ENCODE assay signal across 8 cellular contexts in genomic region chr9:1009101-1009707, GRCh38. TPM values are rescaled to one million over a fixed set of nuclear protein-coding genes. Genes with fewer than 3 reads are reported as not detected.
A peak's percentile ranks its signal among the peaks of the same experiment; 100 is the strongest.
DNase-seq lines count a peak whose midpoint lies in the region; ATAC-seq, FAIRE-seq and TF ChIP-seq lines count a peak whose summit lies in the region.

No MANE protein-coding gene starts in this region.

- no peak for FAIRE-seq in A549 (lab: Jason Lieb, UNC)

- H3K27me3 ChIP-seq in brain microvascular endothelial cell (replicated peaks) = no peaks in the 10 kb centered on the region

- H3K4me1 ChIP-seq in A549 = 0 out of 3 replicates have a peak, but pooled peaks cover 3% of the 10 kb centered on the region

- CTCF ChIA-PET in A549 (lab: Yijun Ruan, JAX) = interaction anchor here (0.5 to 3.8 kb wide), 52 partner anchors 9 to 1090 kb away, joined by 3 to 64 read pairs (median 4); partner anchors contain the start of genes DMRT3 and DOCK8

- peak overlapping the region; percentile 42; the same call in 2 of the 3 replicates for H3K4me2 ChIP-seq in A549

- no peaks in the 10 kb centered on the region for H3K9me3 ChIP-seq in A549

- peak; percentile 81 for TF ChIP-seq CTCF in A549 (IDR thresholded peaks at IDR 0.05)
- TF ChIP-seq CTCF in brain microvascular endothelial cell (IDR thresholded peaks at IDR 0.05; ENCODE audit: low read depth, low read length, missing control alignments) = peak; percentile 91

- TF ChIP-seq RAD21 in A549 (conservative IDR thresholded peaks at IDR 0.05 in 1 of 2, IDR thresholded peaks at IDR 0.05 in 1 of 2) = peak; percentile 89 to 93

- ATAC-seq in A549 (peak; percentile 93 to 99), GM18502 (IDR thresholded peaks at IDR 0.05; ENCODE audit: poor library complexity, unreplicated experiment) (peak; percentile 91), HG02884 (IDR thresholded peaks at IDR 0.05; ENCODE audit: unreplicated experiment) (peak; percentile 96)

- in situ Hi-C loops in brain microvascular endothelial cell (cut with HindIII; ENCODE audit: low pct_ligation_motif_present, low sequenced_read_pairs) = no loop called here

- TF ChIP-seq POLR2A in A549 (IDR thresholded peaks at IDR 0.05; ENCODE audit: low read length) = no peak

- no peak for TF ChIP-seq EP300 in A549 (IDR thresholded peaks at IDR 0.05)

- 3% methylated on average over 14 of the region's 14 CpGs for WGBS in A549 (ENCODE audit: missing lambda C conversion rate)

- H3K27ac ChIP-seq in A549 (0 out of 6 replicates have a peak overlapping the region, but pooled peaks of 1 of the 2 experiments have one; percentile 30), brain microvascular endothelial cell (no peak overlapping the region)

- POLR2A ChIA-PET in A549 (lab: Yijun Ruan, JAX) = no interaction called here

- no peaks in the 10 kb centered on the region for H3K36me3 ChIP-seq in brain microvascular endothelial cell (replicated peaks)

- H3K4me3 ChIP-seq in A549 (no peak overlapping the region), brain microvascular endothelial cell (ENCODE audit: low read depth, low read length) (no peak overlapping the region)

- DNase-seq in A549 (ENCODE audit: low read depth in 1 of 2, low spot score in 1 of 2) (peak; percentile 59 to 76), NCI-H187 (lab: John Stamatoyannopoulos, UW) (peak; percentile 33 to 62), UCSD-AML1 (lab: John Stamatoyannopoulos, UW; ENCODE audit: unreplicated experiment) (peak; percentile 74), brain microvascular endothelial cell (peak; percentile 65), islet precursor cell (peak; percentile 85)
- DNase-seq in stimulated activated CD4-positive, alpha-beta T cell treated with anti-CD3 and anti-CD28 coated beads, Interleukin-1b, Interleukin-23, amount 100 ng/mL, for 24 hours (ENCODE audit: low read depth in 4 of 4, low spot score in 1 of 4) = peak; percentile 44 to 63 (median 59)

TF ChIP-seq in A549, 52 proteins besides CTCF, POLR2A, EP300 and RAD21:
- TF ChIP-seq TFCP2L1 (CRISPR knock-in tag; IDR thresholded peaks at IDR 0.05) (no peak), SMC3 (IDR thresholded peaks at IDR 0.05) (peak; percentile 69), ESRRA (IDR thresholded peaks at IDR 0.05; ENCODE audit: borderline replicate concordance, low read length) (no peak)

RNA-seq across cellular contexts. Expression of gene DMRT3, which starts 32.7 kb away (rescaled TPM):
- polyA plus RNA-seq in A549 (2011; rRNA removed) (not detected in 2 replicates), A549 (2017; fragmentation: RNase III; extraction: RNeasy Plus Mini Kit Qiagen cat#74134 plus additional on column Dnase treatment) (not detected in 3 replicates)
- not detected in 2 replicates for polyA plus RNA-seq in A549 (2012; cell fraction: cytosol; rRNA removed)
- not detected in 2 replicates for polyA plus RNA-seq in A549 (2012; cell fraction: nucleus; rRNA removed)
- not detected in 2 replicates for polyA minus RNA-seq in A549 (2011; rRNA and poly(A)+ RNA removed)

RNA-seq across cellular contexts. Expression of gene DMRT2, which starts 41.0 kb away (rescaled TPM):
- not detected in 2 replicates for polyA plus RNA-seq in A549 (2011; rRNA removed)
- polyA plus RNA-seq in A549 (2012; cell fraction: cytosol; rRNA removed) = 0.05 TPM in 2 replicates
- 0.01 and 0.06 TPM in 2 replicates for polyA plus RNA-seq in A549 (2012; cell fraction: nucleus; rRNA removed)
- polyA plus RNA-seq in A549 (2017; fragmentation: RNase III; extraction: RNeasy Plus Mini Kit Qiagen cat#74134 plus additional on column Dnase treatment) = 0.06 TPM in 1 of 3 replicates, not detected in the others
- not detected in 2 replicates for polyA minus RNA-seq in A549 (2011; rRNA and poly(A)+ RNA removed)
